ENCODE assay signal across 1 cellular context in genomic region chr17:54968954-54969400, GRCh38.
TF ChIP-seq lines count a peak whose summit lies in the region.

No MANE protein-coding gene starts in this region.

TF ChIP-seq in K562, 482 proteins besides CTCF, POLR2A, EP300 and RAD21 (continued from another document):
- peak; percentile 22; the same call in 1 of the 2 replicates for TF ChIP-seq ZBTB40 (IDR thresholded peaks at IDR 0.05)
- no peak for TF ChIP-seq ZBTB40 (CRISPR knock-in tag; IDR thresholded peaks at IDR 0.05)
- TF ChIP-seq E2F6 (IDR thresholded peaks at IDR 0.05; ENCODE audit: borderline replicate concordance in 1 of 2, extremely low read depth in 1 of 2, insufficient read depth in 1 of 2, insufficient read length in 1 of 2, low read depth in 1 of 2, low read length in 1 of 2, poor library complexity in 1 of 2, severe bottlenecking in 1 of 2): peak in 1 of 2 experiments; percentile 11
- 0 out of 2 replicates have a peak, but pooled peaks have one; percentile 21 for TF ChIP-seq MAX (CRISPR knock-in tag; IDR thresholded peaks at IDR 0.05)
- 0 out of 2 replicates have a peak, but pooled peaks have one; percentile 45 for TF ChIP-seq LCOR (CRISPR knock-in tag; IDR thresholded peaks at IDR 0.05)
- 0 out of 2 replicates have a peak, but pooled peaks have one; percentile 36 for TF ChIP-seq TGIF2 (CRISPR knock-in tag; IDR thresholded peaks at IDR 0.05)
- no peak for TF ChIP-seq ID3 (CRISPR knock-in tag; IDR thresholded peaks at IDR 0.05)
- 0 out of 2 replicates have a peak, but pooled peaks have one; percentile 20 for TF ChIP-seq ID3 (tag; IDR thresholded peaks at IDR 0.05)
- peak; percentile 7 for TF ChIP-seq CHD4 (IDR thresholded peaks at IDR 0.05; ENCODE audit: insufficient read depth, insufficient replicate concordance, low read depth, low read length, poor library complexity, severe bottlenecking)
- TF ChIP-seq RBBP5 (IDR thresholded peaks at IDR 0.05; ENCODE audit: borderline replicate concordance, insufficient read depth, low read length, poor library complexity, severe bottlenecking): no peak
- no peak for TF ChIP-seq HIVEP1 (CRISPR knock-in tag; IDR thresholded peaks at IDR 0.05)
- no peak for TF ChIP-seq PYGO2 (tag; IDR thresholded peaks at IDR 0.05)
- no peak for TF ChIP-seq ETV6 (IDR thresholded peaks at IDR 0.05; ENCODE audit: borderline replicate concordance in 1 of 2, low read depth in 2 of 2, low read length in 1 of 2)
- no peak for TF ChIP-seq ETV6 (CRISPR knock-in tag; IDR thresholded peaks at IDR 0.05; ENCODE audit: borderline replicate concordance)
- TF ChIP-seq NFRKB (IDR thresholded peaks at IDR 0.05; ENCODE audit: low read depth): peak; percentile 25; the same call in 1 of the 2 replicates
